ENCODE assay signal across 17 cellular contexts in the genomic region with DNA sequence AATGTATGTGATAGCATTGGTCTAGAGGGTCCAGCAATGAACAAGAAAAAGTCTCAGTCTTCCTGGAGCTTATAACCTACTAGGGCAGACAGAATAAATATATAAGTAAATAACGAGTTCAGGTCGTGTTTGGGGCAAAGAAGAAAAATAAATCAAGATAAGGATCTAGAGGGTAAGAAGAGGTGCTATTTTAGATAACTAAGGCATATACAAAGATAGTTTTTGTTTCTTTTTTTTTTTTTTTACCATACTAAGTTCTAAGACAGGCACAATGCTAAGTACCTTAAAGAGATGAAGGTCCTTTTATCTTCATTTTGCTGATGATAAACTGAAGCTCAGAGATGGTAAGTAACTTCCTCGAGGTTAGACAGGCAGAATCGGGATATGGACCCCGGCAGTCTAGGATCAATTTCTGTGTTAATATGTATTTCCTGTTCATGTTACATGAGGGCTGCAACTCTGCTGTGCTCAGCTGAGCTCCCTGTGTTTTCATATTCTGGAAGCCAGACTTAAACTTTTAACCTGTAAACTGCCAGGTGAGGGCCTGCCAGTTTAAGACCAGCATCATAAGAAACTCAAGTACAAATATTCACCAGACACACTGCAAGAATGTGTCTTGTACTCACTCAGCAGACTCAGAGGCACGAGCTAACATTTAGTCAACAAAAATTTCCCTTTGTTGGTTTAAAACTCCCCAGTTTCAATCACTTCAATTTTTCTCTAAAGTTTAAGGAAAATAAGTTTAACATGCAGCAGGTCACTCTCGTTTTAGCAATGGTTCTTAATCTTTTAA. TPM values are rescaled to one million over a fixed set of nuclear protein-coding genes. Genes with fewer than 3 reads are reported as not detected.
DNase-seq lines count a peak whose midpoint lies in the region; ATAC-seq, FAIRE-seq and TF ChIP-seq lines count a peak whose summit lies in the region.
"Had no signal": no experiment of that assay in that cellular context is flagged by ENCODE, and none has a peak within 500 bp of the region (broad histone marks: within the 10 kb centered on the region; RNA-seq: fewer than 3 reads in every experiment).

No MANE protein-coding gene starts in this region.

- peak overlapping the region; percentile 45 to 79 (median 71) for H3K4me3 Mint-ChIP-seq in CD4-positive, CD25-positive, alpha-beta regulatory T cell
- peak overlapping the region; percentile 52 for H3K4me3 Mint-ChIP-seq in activated naive CD8-positive, alpha-beta T cell treated with anti-CD3 and anti-CD28 coated beads for 36 hours

- no peak for TF ChIP-seq CTCF in mucosa of descending colon (IDR thresholded peaks at IDR 0.05)

- peak; percentile 23 for FAIRE-seq in G401.6 (lab: Jason Lieb, UNC)
- FAIRE-seq: frontal cortex, HepG2 had no signal

- ATAC-seq in CD4-positive, CD25-positive, alpha-beta regulatory T cell (ENCODE audit: low read depth in 2 of 2), result peak in 1 of 2 donors; percentile 53
- ATAC-seq in mucosa of descending colon (peak; percentile 47), GM19467 (IDR thresholded peaks at IDR 0.05; ENCODE audit: unreplicated experiment) (no peak)
- ATAC-seq: HepG2 had no signal

- peaks cover 30 to 52% (median 42%) of the 10 kb centered on the region in 4 donors for H3K4me1 Mint-ChIP-seq in CD4-positive, CD25-positive, alpha-beta regulatory T cell
- peaks cover 24% of the 10 kb centered on the region for H3K4me1 Mint-ChIP-seq in activated naive CD8-positive, alpha-beta T cell treated with anti-CD3 and anti-CD28 coated beads for 36 hours

- H3K27ac Mint-ChIP-seq in CD4-positive, CD25-positive, alpha-beta regulatory T cell, result peak overlapping the region; percentile 2 to 89 (median 81)
- H3K27ac Mint-ChIP-seq in activated naive CD8-positive, alpha-beta T cell treated with anti-CD3 and anti-CD28 coated beads for 36 hours, result peak overlapping the region; percentile 61

- H3K36me3 ChIP-seq in CD4-positive, CD25-positive, alpha-beta regulatory T cell (ENCODE audit: control insufficient read depth, insufficient read depth, low read length), result no peaks in the 10 kb centered on the region
- H3K36me3 ChIP-seq in mucosa of descending colon (ENCODE audit: low read depth), result no peaks in the 10 kb centered on the region
- H3K36me3 ChIP-seq: tibial artery had no signal

- no peaks in the 10 kb centered on the region for H3K9me3 Mint-ChIP-seq in CD4-positive, CD25-positive, alpha-beta regulatory T cell
- no peaks in the 10 kb centered on the region for H3K9me3 Mint-ChIP-seq in activated naive CD8-positive, alpha-beta T cell treated with anti-CD3 and anti-CD28 coated beads for 36 hours

- DNase-seq in CD4-positive, CD25-positive, alpha-beta regulatory T cell, result peak in 1 of 3 donors; percentile 25
- DNase-seq in activated naive CD8-positive, alpha-beta T cell treated with anti-CD3 and anti-CD28 coated beads for 36 hours, result no peak
- DNase-seq in mucosa of descending colon (no peak), DMS 273 (lab: John Stamatoyannopoulos, UW; ENCODE audit: unreplicated experiment) (no peak), inferior parietal cortex (ENCODE audit: extremely low spot score) (no peak), SIG-M5 (lab: John Stamatoyannopoulos, UW) (no peak)
- DNase-seq: activated CD4-positive, CD25-positive, alpha-beta regulatory T cell; NCI-H1694 treated with DMSO at 0.1 percent for 48 hours; posterior cingulate gyrus; stimulated activated CD4-positive, alpha-beta T cell treated with anti-CD3 and anti-CD28 coated beads, Interleukin-4, amount 100 ng/mL, for 4 hours; stimulated activated CD8-positive, alpha-beta memory T cell treated with anti-CD3 and anti-CD28 coated beads, Interleukin-4, amount 100 ng/mL, for 48 hours; tibial artery had no signal

- no peaks in the 10 kb centered on the region for H3K9me3 ChIP-seq in CD4-positive, CD25-positive, alpha-beta regulatory T cell (ENCODE audit: control insufficient read depth in 2 of 2, low read length in 2 of 2)
- no peaks in the 10 kb centered on the region for H3K9me3 ChIP-seq in mucosa of descending colon
- H3K9me3 ChIP-seq: tibial artery had no signal

- no peaks in the 10 kb centered on the region for H3K27me3 ChIP-seq in CD4-positive, CD25-positive, alpha-beta regulatory T cell (ENCODE audit: control insufficient read depth, insufficient read depth, low read length)
- H3K27me3 ChIP-seq: tibial artery had no signal

- peaks cover 26% of the 10 kb centered on the region for H3K4me1 ChIP-seq in CD4-positive, CD25-positive, alpha-beta regulatory T cell (ENCODE audit: control insufficient read depth, insufficient read depth, low read length, poor library complexity, severe bottlenecking)
- peaks cover 8% of the 10 kb centered on the region for H3K4me1 ChIP-seq in mucosa of descending colon (ENCODE audit: low read depth)

- H3K36me3 Mint-ChIP-seq in CD4-positive, CD25-positive, alpha-beta regulatory T cell, result no peaks in the 10 kb centered on the region
- H3K36me3 Mint-ChIP-seq in activated naive CD8-positive, alpha-beta T cell treated with anti-CD3 and anti-CD28 coated beads for 36 hours, result no peaks in the 10 kb centered on the region

- no peaks in the 10 kb centered on the region for H3K27me3 Mint-ChIP-seq in CD4-positive, CD25-positive, alpha-beta regulatory T cell
- no peaks in the 10 kb centered on the region for H3K27me3 Mint-ChIP-seq in activated naive CD8-positive, alpha-beta T cell treated with anti-CD3 and anti-CD28 coated beads for 36 hours

- intact Hi-C loops in mucosa of descending colon (cut with DNase I, micrococcal nuclease), result loop anchor here (10.0 kb wide), 3 partner anchors 127 to 527 kb away; no protein-coding TSS in a partner anchor

- peak overlapping the region; percentile 75 for H3K4me3 ChIP-seq in CD4-positive, CD25-positive, alpha-beta regulatory T cell (ENCODE audit: low read depth, low read length)
- no peak overlapping the region for H3K4me3 ChIP-seq in mucosa of descending colon
- H3K4me3 ChIP-seq: skin epidermis, tibial artery had no signal

- peak overlapping the region; percentile 35 for H3K27ac ChIP-seq in CD4-positive, CD25-positive, alpha-beta regulatory T cell (ENCODE audit: insufficient read depth, low read length, poor library complexity, severe bottlenecking)
- H3K27ac ChIP-seq: tibial artery had no signal

RNA-seq across cellular contexts. Expression of a gene that starts 23.3 kb away (rescaled TPM):
- 51.8 TPM for total RNA-seq in CD4-positive, CD25-positive, alpha-beta regulatory T cell
- polyA plus RNA-seq in CD4-positive, CD25-positive, alpha-beta regulatory T cell, result 10 to 100 TPM; 15.8 to 59.6 (median 37.4) TPM
- 1 to 10 TPM; 8.7 to 8.9 TPM for total RNA-seq in activated naive CD8-positive, alpha-beta T cell treated with anti-CD3 and anti-CD28 coated beads for 36 hours
- 10 to 100 TPM; 23.5 to 42.6 (median 32.8) TPM for total RNA-seq in mucosa of descending colon

RNA-seq across cellular contexts. Expression of a gene that starts 24.0 kb away (rescaled TPM):
- total RNA-seq in CD4-positive, CD25-positive, alpha-beta regulatory T cell, result 6.9 TPM
- polyA plus RNA-seq in CD4-positive, CD25-positive, alpha-beta regulatory T cell, result 10 to 100 TPM in 2 of 4 donors, 1 to 10 TPM in 2; 6.6 to 12.4 (median 9.5) TPM
- 10 to 100 TPM; 22.4 to 25.1 TPM for total RNA-seq in activated naive CD8-positive, alpha-beta T cell treated with anti-CD3 and anti-CD28 coated beads for 36 hours
- 10 to 100 TPM; 12.0 to 15.9 (median 14.1) TPM for total RNA-seq in mucosa of descending colon
